ENCODE assay signal across 27 cellular contexts in genomic region chr1:100569888-100570287, GRCh38. TPM values are rescaled to one million over a fixed set of nuclear protein-coding genes. Genes with fewer than 3 reads are reported as not detected.
"Had no signal": no experiment of that assay in that cellular context is flagged by ENCODE, and none has a peak within 500 bp of the region (broad histone marks: within the 10 kb centered on the region; RNA-seq: fewer than 3 reads in every experiment).

No MANE protein-coding gene starts in this region.

- H3K27me3 ChIP-seq: stomach, suprapubic skin, testis, thyroid gland, tibial artery, tibial nerve, transverse colon, upper lobe of left lung, upper lobe of right lung, uterus, vagina had no signal

- H3K27ac ChIP-seq: stomach, suprapubic skin, testis, thoracic aorta, thyroid gland, tibial artery, tibial nerve, transverse colon, upper lobe of left lung, upper lobe of right lung, uterus, vagina had no signal

- ATAC-seq: stimulated activated effector memory CD8-positive, alpha-beta T cell treated with anti-CD3 and anti-CD28 coated beads, Interleukin-12 subunit alpha, Interleukin-12 subunit beta, amount 100 ng/mL, for 72 hours; stimulated activated memory B cell treated with anti-CD40 and anti-IgM and Interleukin-4, amounts not matched to agents 10 μg/mL and 1 μg/mL and 100 μg/mL, for 72 hours; stimulated activated naive B cell treated with anti-CD40 and anti-IgM and Interleukin-4, amounts not matched to agents 10 μg/mL and 1 μg/mL and 100 μg/mL, for 72 hours; stimulated activated naive CD8-positive, alpha-beta T cell treated with anti-CD3 and anti-CD28 coated beads, Interleukin-15, amount 100 ng/mL, for 72 hours; stimulated activated naive CD8-positive, alpha-beta T cell treated with anti-CD3 and anti-CD28 coated beads, Interleukin-15, Interleukin-2, amounts not matched to agents 100 U/mL and 50 U/mL, for 24 hours; upper lobe of right lung had no signal

- H3K36me3 ChIP-seq: stomach, suprapubic skin, thoracic aorta, thyroid gland, tibial artery, tibial nerve, transverse colon, upper lobe of left lung, upper lobe of right lung, uterus, vagina had no signal

- H3K4me1 ChIP-seq: stomach, suprapubic skin, testis, thyroid gland, tibial artery, tibial nerve, transverse colon, upper lobe of left lung, upper lobe of right lung, uterus, vagina had no signal

- DNase-seq: stimulated activated CD4-positive, alpha-beta T cell treated with anti-CD3 and anti-CD28 coated beads, Interleukin-2, amount 100 ng/mL, for 48 hours; stimulated activated CD4-positive, alpha-beta T cell treated with anti-CD3 and anti-CD28 coated beads, Interleukin-4, amount 100 ng/mL, for 1 hour; stimulated activated CD4-positive, alpha-beta T cell treated with anti-CD3 and anti-CD28 coated beads, Interleukin-4, amount 100 ng/mL, for 24 hours; stimulated activated CD4-positive, alpha-beta T cell treated with anti-CD3 and anti-CD28 coated beads, Interleukin-4, amount 100 ng/mL, for 4 hours; stimulated activated CD8-positive, alpha-beta memory T cell treated with anti-CD3 and anti-CD28 coated beads, Interleukin-4, amount 100 ng/mL, for 48 hours; stimulated activated naive B cell treated with anti-CD40 and anti-IgM and Interleukin-4, amounts not matched to agents 10 μg/mL and 1 μg/mL and 100 μg/mL, for 72 hours; stimulated activated naive CD4-positive, alpha-beta T cell; stimulated activated naive CD4-positive, alpha-beta T cell treated with Interleukin-2 at 50 U/mL for 16 hours; stimulated activated naive CD8-positive, alpha-beta T cell treated with anti-CD3 and anti-CD28 coated beads, Interleukin-15, amount 100 ng/mL, for 72 hours; stimulated activated naive CD8-positive, alpha-beta T cell treated with anti-CD3 and anti-CD28 coated beads, Interleukin-15, Interleukin-2, amounts not matched to agents 100 U/mL and 50 U/mL, for 24 hours; stomach; substantia nigra; testis; thyroid gland; tibial artery; transverse colon; trophoblast cell; upper lobe of left lung; upper lobe of right lung; uterus had no signal

- H3K9me3 ChIP-seq: stomach, suprapubic skin, testis, thoracic aorta, thyroid gland, tibial artery, transverse colon, upper lobe of left lung, upper lobe of right lung, uterus, vagina had no signal

- FAIRE-seq: urothelium cell line had no signal

- H3K4me3 ChIP-seq: stomach, suprapubic skin, testis, thoracic aorta, thyroid gland, tibial artery, tibial nerve, transverse colon, upper lobe of left lung, upper lobe of right lung, uterus, vagina had no signal

RNA-seq across cellular contexts. Expression of gene GPR88, which starts 31.9 kb away (rescaled TPM):
- total RNA-seq: suprapubic skin, upper lobe of right lung had no signal
